32 cellular contexts compared by ENCODE assay signal in genomic region chrX:81564851-81565250, GRCh38.
"Had no signal": no experiment of that assay in that cellular context is flagged by ENCODE, and none has a peak within 500 bp of the region (broad histone marks: within the 10 kb centered on the region; RNA-seq: fewer than 3 reads in every experiment).

No MANE protein-coding gene starts in this region.

- H3K4me3 ChIP-seq: body of pancreas, breast epithelium had no signal

- H3K4me3 Mint-ChIP-seq: activated CD4-positive, alpha-beta memory T cell treated with anti-CD3 and anti-CD28 coated beads, Interleukin-2, amount 10 ng/mL, durations not matched to agents 7 days and 5 days; activated CD4-positive, alpha-beta T cell treated with anti-CD3 and anti-CD28 coated beads for 36 hours; activated CD4-positive, alpha-beta T cell treated with anti-CD3 and anti-CD28 coated beads, Interleukin-2, amount 10 ng/mL, durations not matched to agents 7 days and 5 days; activated CD8-positive, alpha-beta memory T cell treated with anti-CD3 and anti-CD28 coated beads, Interleukin-2, amount 10 ng/mL, durations not matched to agents 7 days and 5 days; activated CD8-positive, alpha-beta T cell treated with anti-CD3 and anti-CD28 coated beads, Interleukin-2, amount 10 ng/mL, durations not matched to agents 7 days and 5 days; activated naive CD4-positive, alpha-beta T cell treated with anti-CD3 and anti-CD28 coated beads, Interleukin-2, amount 10 ng/mL, durations not matched to agents 7 days and 5 days; activated naive CD4-positive, alpha-beta T cell treated with anti-CD3 and anti-CD28 coated beads, Interleukin-2, amount 50 U/mL, for 24 hours; activated naive CD8-positive, alpha-beta T cell; activated naive CD8-positive, alpha-beta T cell treated with anti-CD3 and anti-CD28 coated beads, Interleukin-2, amount 10 ng/mL, durations not matched to agents 7 days and 5 days; activated naive CD8-positive, alpha-beta T cell treated with anti-CD3 and anti-CD28 coated beads, Interleukin-2, amount 50 U/mL, for 24 hours; activated T-cell treated with anti-CD3 and anti-CD28 coated beads, Interleukin-2, amount 50 U/mL, for 24 hours; T-helper 1 cell treated with Interleukin-12 subunit alpha and Interleukin-12 subunit beta and Interleukin-4 antibody, amounts not matched to agents 30 μg/mL and 1 μg/mL, for 36 hours; T-helper 2 cell treated with Interferon-gamma antibody and Interleukin-4, amounts not matched to agents 5 μg/mL and 100 μg/mL, for 36 hours had no signal

- H3K9me3 Mint-ChIP-seq: activated CD4-positive, alpha-beta memory T cell treated with anti-CD3 and anti-CD28 coated beads, Interleukin-2, amount 10 ng/mL, durations not matched to agents 7 days and 5 days; activated CD4-positive, alpha-beta T cell treated with anti-CD3 and anti-CD28 coated beads, Interleukin-2, amount 10 ng/mL, durations not matched to agents 7 days and 5 days; activated naive CD4-positive, alpha-beta T cell treated with anti-CD3 and anti-CD28 coated beads, Interleukin-2, amount 10 ng/mL, durations not matched to agents 7 days and 5 days; activated naive CD4-positive, alpha-beta T cell treated with anti-CD3 and anti-CD28 coated beads, Interleukin-2, amount 50 U/mL, for 24 hours; activated naive CD8-positive, alpha-beta T cell treated with anti-CD3 and anti-CD28 coated beads, Interleukin-2, amount 50 U/mL, for 24 hours; activated T-cell treated with anti-CD3 and anti-CD28 coated beads, Interleukin-2, amount 50 U/mL, for 24 hours; activated T-helper 2 cell treated with anti-CD3 and anti-CD28 coated beads, Interferon-gamma antibody, Interleukin-2, Interleukin-4, amounts not matched to agents 10 μg/mL and 5 μg/mL and 100 μg/mL, durations not matched to agents 14 hours and 24 hours and 36 hours; T-helper 1 cell treated with Interleukin-12 subunit alpha and Interleukin-12 subunit beta and Interleukin-4 antibody, amounts not matched to agents 30 μg/mL and 1 μg/mL, for 36 hours; T-helper 2 cell treated with Interferon-gamma antibody and Interleukin-4, amounts not matched to agents 5 μg/mL and 100 μg/mL, for 36 hours had no signal

- H3K36me3 ChIP-seq: brain microvascular endothelial cell, breast epithelium had no signal

- H3K27me3 ChIP-seq: body of pancreas, brain microvascular endothelial cell had no signal

- ATAC-seq: activated CD4-positive, alpha-beta T cell treated with anti-CD3 and anti-CD28 coated beads for 36 hours; activated CD4-positive, CD25-positive, alpha-beta regulatory T cell treated with anti-CD3 and anti-CD28 coated beads, Interleukin-2, amount 50 U/mL, for 24 hours; activated CD8-positive, alpha-beta memory T cell treated with anti-CD3 and anti-CD28 coated beads, Interleukin-2, amount 10 ng/mL, durations not matched to agents 7 days and 5 days; activated CD8-positive, alpha-beta T cell treated with anti-CD3 and anti-CD28 coated beads, Interleukin-2, amount 10 ng/mL, durations not matched to agents 7 days and 5 days; activated naive CD8-positive, alpha-beta T cell treated with anti-CD3 and anti-CD28 coated beads, Interleukin-2, amount 50 U/mL, for 24 hours; body of pancreas had no signal

- DNase-seq: activated CD4-positive, alpha-beta memory T cell treated with anti-CD3 and anti-CD28 coated beads, Interleukin-2, amount 10 ng/mL, durations not matched to agents 7 days and 5 days; activated CD4-positive, alpha-beta T cell treated with anti-CD3 and anti-CD28 coated beads for 1 hour; activated CD4-positive, alpha-beta T cell treated with anti-CD3 and anti-CD28 coated beads for 36 hours; activated CD4-positive, alpha-beta T cell treated with anti-CD3 and anti-CD28 coated beads for 48 hours; activated CD4-positive, alpha-beta T cell treated with anti-CD3 and anti-CD28 coated beads, Interleukin-2, amount 10 ng/mL, durations not matched to agents 7 days and 5 days; activated CD4-positive, alpha-beta T cell treated with anti-CD3 and anti-CD28 coated beads, Interleukin-2, amount 50 U/mL, for 48 hours; activated CD4-positive, CD25-positive, alpha-beta regulatory T cell; activated CD8-positive, alpha-beta memory T cell treated with anti-CD3 and anti-CD28 coated beads for 24 hours; activated CD8-positive, alpha-beta memory T cell treated with anti-CD3 and anti-CD28 coated beads, Interleukin-2, amount 10 ng/mL, durations not matched to agents 7 days and 5 days; activated CD8-positive, alpha-beta memory T cell treated with anti-CD3 and anti-CD28 coated beads, Interleukin-2, amount 50 U/mL, for 48 hours; activated CD8-positive, alpha-beta T cell treated with anti-CD3 and anti-CD28 coated beads, Interleukin-2, amount 10 ng/mL, durations not matched to agents 7 days and 5 days; activated effector memory CD4-positive, alpha-beta T cell treated with Interleukin-2 at 50 U/mL for 16 hours; activated gamma-delta T cell; activated naive CD4-positive, alpha-beta T cell treated with anti-CD3 and anti-CD28 coated beads, Interleukin-2, amount 10 ng/mL, durations not matched to agents 7 days and 5 days; activated naive CD4-positive, alpha-beta T cell treated with Interleukin-2 at 50 U/mL for 16 hours; activated naive CD8-positive, alpha-beta T cell treated with anti-CD3 and anti-CD28 coated beads, Interleukin-2, amount 10 ng/mL, durations not matched to agents 7 days and 5 days; activated naive CD8-positive, alpha-beta T cell treated with anti-CD3 and anti-CD28 coated beads, Interleukin-2, amount 50 U/mL, for 24 hours; activated T-cell treated with anti-CD3 and anti-CD28 coated beads, Interleukin-2, amount 50 U/mL, for 24 hours; activated T-cell treated with anti-CD3 and anti-CD28 coated beads, Interleukin-2, amount 50 U/mL, for 48 hours; aorta; body of pancreas; brain microvascular endothelial cell; central memory CD4-positive, alpha-beta T cell; T-helper 9 cell had no signal

- H3K9me3 ChIP-seq: body of pancreas, breast epithelium had no signal

- H3K4me1 Mint-ChIP-seq: activated CD4-positive, alpha-beta memory T cell treated with anti-CD3 and anti-CD28 coated beads, Interleukin-2, amount 10 ng/mL, durations not matched to agents 7 days and 5 days; activated CD4-positive, alpha-beta T cell treated with anti-CD3 and anti-CD28 coated beads for 36 hours; activated CD4-positive, alpha-beta T cell treated with anti-CD3 and anti-CD28 coated beads, Interleukin-2, amount 10 ng/mL, durations not matched to agents 7 days and 5 days; activated CD8-positive, alpha-beta memory T cell treated with anti-CD3 and anti-CD28 coated beads, Interleukin-2, amount 10 ng/mL, durations not matched to agents 7 days and 5 days; activated naive CD4-positive, alpha-beta T cell treated with anti-CD3 and anti-CD28 coated beads, Interleukin-2, amount 10 ng/mL, durations not matched to agents 7 days and 5 days; activated naive CD4-positive, alpha-beta T cell treated with anti-CD3 and anti-CD28 coated beads, Interleukin-2, amount 50 U/mL, for 24 hours; activated naive CD8-positive, alpha-beta T cell treated with anti-CD3 and anti-CD28 coated beads, Interleukin-2, amount 10 ng/mL, durations not matched to agents 7 days and 5 days; activated naive CD8-positive, alpha-beta T cell treated with anti-CD3 and anti-CD28 coated beads, Interleukin-2, amount 50 U/mL, for 24 hours had no signal

- H3K27me3 Mint-ChIP-seq: activated CD4-positive, alpha-beta memory T cell treated with anti-CD3 and anti-CD28 coated beads, Interleukin-2, amount 10 ng/mL, durations not matched to agents 7 days and 5 days; activated CD4-positive, alpha-beta T cell treated with anti-CD3 and anti-CD28 coated beads for 36 hours; activated CD4-positive, alpha-beta T cell treated with anti-CD3 and anti-CD28 coated beads, Interleukin-2, amount 10 ng/mL, durations not matched to agents 7 days and 5 days; activated CD8-positive, alpha-beta memory T cell treated with anti-CD3 and anti-CD28 coated beads, Interleukin-2, amount 10 ng/mL, durations not matched to agents 7 days and 5 days; activated naive CD4-positive, alpha-beta T cell treated with anti-CD3 and anti-CD28 coated beads, Interleukin-2, amount 10 ng/mL, durations not matched to agents 7 days and 5 days; activated naive CD4-positive, alpha-beta T cell treated with anti-CD3 and anti-CD28 coated beads, Interleukin-2, amount 50 U/mL, for 24 hours; activated naive CD8-positive, alpha-beta T cell; activated naive CD8-positive, alpha-beta T cell treated with anti-CD3 and anti-CD28 coated beads, Interleukin-2, amount 10 ng/mL, durations not matched to agents 7 days and 5 days; activated naive CD8-positive, alpha-beta T cell treated with anti-CD3 and anti-CD28 coated beads, Interleukin-2, amount 50 U/mL, for 24 hours had no signal

- H3K27ac Mint-ChIP-seq: activated CD4-positive, alpha-beta memory T cell treated with anti-CD3 and anti-CD28 coated beads, Interleukin-2, amount 10 ng/mL, durations not matched to agents 7 days and 5 days; activated CD4-positive, alpha-beta T cell treated with anti-CD3 and anti-CD28 coated beads for 36 hours; activated CD4-positive, alpha-beta T cell treated with anti-CD3 and anti-CD28 coated beads, Interleukin-2, amount 10 ng/mL, durations not matched to agents 7 days and 5 days; activated CD8-positive, alpha-beta memory T cell treated with anti-CD3 and anti-CD28 coated beads, Interleukin-2, amount 10 ng/mL, durations not matched to agents 7 days and 5 days; activated CD8-positive, alpha-beta T cell treated with anti-CD3 and anti-CD28 coated beads, Interleukin-2, amount 10 ng/mL, durations not matched to agents 7 days and 5 days; activated naive CD4-positive, alpha-beta T cell treated with anti-CD3 and anti-CD28 coated beads, Interleukin-2, amount 10 ng/mL, durations not matched to agents 7 days and 5 days; activated naive CD4-positive, alpha-beta T cell treated with anti-CD3 and anti-CD28 coated beads, Interleukin-2, amount 50 U/mL, for 24 hours; activated naive CD8-positive, alpha-beta T cell; activated naive CD8-positive, alpha-beta T cell treated with anti-CD3 and anti-CD28 coated beads, Interleukin-2, amount 10 ng/mL, durations not matched to agents 7 days and 5 days; activated naive CD8-positive, alpha-beta T cell treated with anti-CD3 and anti-CD28 coated beads, Interleukin-2, amount 50 U/mL, for 24 hours; activated T-cell treated with anti-CD3 and anti-CD28 coated beads, Interleukin-2, amount 50 U/mL, for 24 hours; activated T-helper 2 cell treated with anti-CD3 and anti-CD28 coated beads, Interferon-gamma antibody, Interleukin-2, Interleukin-4, amounts not matched to agents 10 μg/mL and 5 μg/mL and 100 μg/mL, durations not matched to agents 14 hours and 24 hours and 36 hours; T-helper 1 cell treated with Interleukin-12 subunit alpha and Interleukin-12 subunit beta and Interleukin-4 antibody, amounts not matched to agents 30 μg/mL and 1 μg/mL, for 36 hours; T-helper 2 cell treated with Interferon-gamma antibody and Interleukin-4, amounts not matched to agents 5 μg/mL and 100 μg/mL, for 36 hours had no signal

- H3K36me3 Mint-ChIP-seq: activated CD8-positive, alpha-beta memory T cell treated with anti-CD3 and anti-CD28 coated beads, Interleukin-2, amount 10 ng/mL, durations not matched to agents 7 days and 5 days; activated naive CD4-positive, alpha-beta T cell treated with anti-CD3 and anti-CD28 coated beads, Interleukin-2, amount 10 ng/mL, durations not matched to agents 7 days and 5 days; activated naive CD4-positive, alpha-beta T cell treated with anti-CD3 and anti-CD28 coated beads, Interleukin-2, amount 50 U/mL, for 24 hours; activated naive CD8-positive, alpha-beta T cell; activated naive CD8-positive, alpha-beta T cell treated with anti-CD3 and anti-CD28 coated beads, Interleukin-2, amount 10 ng/mL, durations not matched to agents 7 days and 5 days had no signal

- H3K4me1 ChIP-seq: body of pancreas, breast epithelium had no signal

- H3K27ac ChIP-seq: body of pancreas, brain microvascular endothelial cell, breast epithelium, VCaP had no signal
